ENCODE assay signal across 16 cellular contexts in the genomic region with DNA sequence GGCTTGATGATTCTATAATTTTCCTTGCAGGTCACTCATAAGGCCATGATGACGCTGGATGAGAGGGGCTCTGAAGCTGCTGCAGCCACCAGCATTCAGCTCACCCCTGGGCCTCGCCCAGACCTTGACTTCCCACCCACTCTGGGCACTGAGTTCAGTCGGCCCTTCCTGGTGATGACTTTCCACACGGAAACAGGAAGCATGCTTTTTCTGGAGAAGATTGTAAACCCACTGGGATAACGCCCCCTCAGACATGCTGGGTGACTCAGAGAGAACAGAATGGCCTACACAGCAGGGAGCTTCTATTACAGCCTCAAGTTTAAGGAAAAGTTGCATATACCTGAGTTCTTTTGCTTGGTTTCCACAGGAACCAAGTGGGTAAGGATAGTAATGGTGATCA. TPM values are rescaled to one million over a fixed set of nuclear protein-coding genes. Genes with fewer than 3 reads are reported as not detected.
DNase-seq lines count a peak whose midpoint lies in the region; ATAC-seq and TF ChIP-seq lines count a peak whose summit lies in the region.
"Had no signal": no experiment of that assay in that cellular context is flagged by ENCODE, and none has a peak within 500 bp of the region (broad histone marks: within the 10 kb centered on the region; RNA-seq: fewer than 3 reads in every experiment).

No MANE protein-coding gene starts in this region.

- WGBS in heart right ventricle, 2 donors: 39 to 49% methylated on average over 5 of the region's 5 CpGs
- WGBS in mesendoderm (ENCODE audit: extremely low coverage, insufficient coverage, low lambda C conversion rate): no CpG with 5 or more reads among the region's 5 CpGs

- no peak overlapping the region for H2BK15ac ChIP-seq in mesendoderm (replicated peaks; ENCODE audit: low read depth)

- intact Hi-C loops in heart right ventricle (cut with DNase I): loop anchor here in 1 of 10 donors (5.0 kb wide), 1 partner anchor 1076 kb away; no protein-coding TSS in a partner anchor
- intact Hi-C loops in Right ventricle myocardium inferior (cut with DNase I): no loop called here
- intact Hi-C loops in lower lobe of right lung (cut with DNase I): no loop called here

- H2AK5ac ChIP-seq in mesendoderm (ENCODE audit: low read length): no peak overlapping the region

- H3K4me1 ChIP-seq in heart right ventricle (peaks cover 0 to 6% (median 0%) of the 10 kb centered on the region in 9 donors), mesendoderm (ENCODE audit: control insufficient read depth, low read depth, low read length) (no peaks in the 10 kb centered on the region), lower lobe of right lung (no peaks in the 10 kb centered on the region)
- H3K4me1 ChIP-seq: A549 had no signal

- H3K4me3 ChIP-seq in heart right ventricle (no peak overlapping the region), choroid plexus epithelial cell (ENCODE audit: low read depth, low read length) (no peak overlapping the region), mesendoderm (ENCODE audit: low read length) (no peak overlapping the region), lower lobe of right lung (no peak overlapping the region)
- H3K4me3 ChIP-seq: A549, SK-N-MC had no signal

- H3K4ac ChIP-seq in mesendoderm (ENCODE audit: low read depth, low read length): no peak overlapping the region

- H3K27me3 ChIP-seq in heart right ventricle (peaks cover 0 to 14% (median 3%) of the 10 kb centered on the region in 7 donors), mesendoderm (ENCODE audit: insufficient read depth, low read length, poor library complexity) (no peaks in the 10 kb centered on the region), lower lobe of right lung (ENCODE audit: low read depth) (no peaks in the 10 kb centered on the region)

- no peak overlapping the region for H3K4me2 ChIP-seq in mesendoderm (ENCODE audit: low read length)
- H3K4me2 ChIP-seq: A549 had no signal

- no peaks in the 10 kb centered on the region for H3K79me2 ChIP-seq in mesendoderm (ENCODE audit: control insufficient read depth, insufficient read depth, low read length)

- H3K36me3 ChIP-seq in heart right ventricle (no peaks in the 10 kb centered on the region), mesendoderm (ENCODE audit: control insufficient read depth, insufficient read depth, low read length) (no peaks in the 10 kb centered on the region), lower lobe of right lung (no peaks in the 10 kb centered on the region)

- H4K8ac ChIP-seq in mesendoderm (ENCODE audit: low read depth, low read length): no peak overlapping the region

- H3K18ac ChIP-seq in mesendoderm (ENCODE audit: low read length): no peak overlapping the region

- peak in 5 of 8 donors; percentile 46 to 75 (median 57) for ATAC-seq in heart right ventricle
- ATAC-seq in Right ventricle myocardium inferior: no peak
- ATAC-seq in lower lobe of right lung: no peak
- ATAC-seq in GM19463 (IDR thresholded peaks at IDR 0.05; ENCODE audit: unreplicated experiment): no peak
- ATAC-seq: A549; activated CD8-positive, alpha-beta T cell treated with anti-CD3 and anti-CD28 coated beads for 36 hours had no signal

- H2BK5ac ChIP-seq in mesendoderm (ENCODE audit: low read length): no peak overlapping the region

- no peak overlapping the region for H3K23ac ChIP-seq in mesendoderm (ENCODE audit: low read length)

- H3K27ac ChIP-seq in heart right ventricle (no peak overlapping the region), mesendoderm (ENCODE audit: low read depth, low read length) (no peak overlapping the region), lower lobe of right lung (no peak overlapping the region)
- H3K27ac ChIP-seq: A549, SK-N-MC had no signal

- H3K56ac ChIP-seq in mesendoderm (ENCODE audit: low read length): no peak overlapping the region

- H2BK120ac ChIP-seq in mesendoderm (ENCODE audit: low read depth, low read length): no peak overlapping the region

- H3K9me3 ChIP-seq in heart right ventricle: peaks cover 0 to 23% (median 7%) of the 10 kb centered on the region in 11 donors
- H3K9me3 ChIP-seq in lower lobe of right lung: peaks cover 8% of the 10 kb centered on the region

- TF ChIP-seq CTCF in heart right ventricle (IDR thresholded peaks at IDR 0.05) (no peak), choroid plexus epithelial cell (conservative IDR thresholded peaks at IDR 0.05; ENCODE audit: low read depth, low read length) (no peak), lower lobe of right lung (IDR thresholded peaks at IDR 0.05) (no peak)

- H4K5ac ChIP-seq in mesendoderm (ENCODE audit: low read length): no peak overlapping the region

- DNase-seq in heart right ventricle: no peak
- DNase-seq in Right ventricle myocardium inferior (ENCODE audit: missing footprints): no peak
- DNase-seq in choroid plexus epithelial cell (ENCODE audit: low read depth): peak; percentile 86
- DNase-seq in mesendoderm: peak; percentile 16
- DNase-seq in lower lobe of right lung: no peak
- no peak for DNase-seq in activated CD4-positive, alpha-beta T cell treated with anti-CD3 and anti-CD28 coated beads for 48 hours
- no peak for DNase-seq in NCI-H2196 treated with DMSO at 0.1 percent for 48 hours (lab: John Stamatoyannopoulos, UW; ENCODE audit: unreplicated experiment)
- DNase-seq: activated CD8-positive, alpha-beta T cell treated with anti-CD3 and anti-CD28 coated beads for 36 hours; activated gamma-delta T cell; effector memory CD4-positive, alpha-beta T cell; MV-4-11; NCI-H2227 treated with DMSO at 0.1 percent for 48 hours; posterior cingulate gyrus had no signal

- H3K9ac ChIP-seq in mesendoderm (ENCODE audit: low read length): no peak overlapping the region

- H3K79me1 ChIP-seq in mesendoderm (ENCODE audit: low read length): no peaks in the 10 kb centered on the region

RNA-seq across cellular contexts. Expression of a gene that starts 34.3 kb away (rescaled TPM):
- 100 to 1,000 TPM in 1 of 10 donors, 10 to 100 TPM in 3, 1 to 10 TPM in 6; 1.0 to 163 (median 6.3) TPM for total RNA-seq in heart right ventricle
- 100 to 1,000 TPM in 1 of 2 donors, 10 to 100 TPM in 1; 28.2 to 408 TPM for polyA plus RNA-seq in heart right ventricle
- 112 TPM for total RNA-seq in Right ventricle myocardium inferior
- polyA plus RNA-seq in mesendoderm (2013, experiment 1 of 2): not detected
- polyA plus RNA-seq in mesendoderm (2013, experiment 2 of 2): 0.03 TPM
- 74.6 TPM for total RNA-seq in lower lobe of right lung
- total RNA-seq: activated CD8-positive, alpha-beta T cell treated with anti-CD3 and anti-CD28 coated beads for 36 hours had no signal

Comparison
In these comparisons a context has a peak if more than half of its experiments do, and no peak if none do; other contexts are left out.
1. ATAC-seq: peak in heart right ventricle (5 of 8); none in Right ventricle myocardium inferior (single experiment), lower lobe of right lung (0 of 2) and GM19463 (single experiment).
2. DNase-seq: peak in choroid plexus epithelial cell (single experiment) and mesendoderm (single experiment); none in heart right ventricle (0 of 2), Right ventricle myocardium inferior (single experiment), lower lobe of right lung (single experiment), activated CD4-positive, alpha-beta T cell treated with anti-CD3 and anti-CD28 coated beads for 48 hours (single experiment) and NCI-H2196 treated with DMSO at 0.1 percent for 48 hours (single experiment).